12 cellular contexts compared by ENCODE assay signal in the genomic region with DNA sequence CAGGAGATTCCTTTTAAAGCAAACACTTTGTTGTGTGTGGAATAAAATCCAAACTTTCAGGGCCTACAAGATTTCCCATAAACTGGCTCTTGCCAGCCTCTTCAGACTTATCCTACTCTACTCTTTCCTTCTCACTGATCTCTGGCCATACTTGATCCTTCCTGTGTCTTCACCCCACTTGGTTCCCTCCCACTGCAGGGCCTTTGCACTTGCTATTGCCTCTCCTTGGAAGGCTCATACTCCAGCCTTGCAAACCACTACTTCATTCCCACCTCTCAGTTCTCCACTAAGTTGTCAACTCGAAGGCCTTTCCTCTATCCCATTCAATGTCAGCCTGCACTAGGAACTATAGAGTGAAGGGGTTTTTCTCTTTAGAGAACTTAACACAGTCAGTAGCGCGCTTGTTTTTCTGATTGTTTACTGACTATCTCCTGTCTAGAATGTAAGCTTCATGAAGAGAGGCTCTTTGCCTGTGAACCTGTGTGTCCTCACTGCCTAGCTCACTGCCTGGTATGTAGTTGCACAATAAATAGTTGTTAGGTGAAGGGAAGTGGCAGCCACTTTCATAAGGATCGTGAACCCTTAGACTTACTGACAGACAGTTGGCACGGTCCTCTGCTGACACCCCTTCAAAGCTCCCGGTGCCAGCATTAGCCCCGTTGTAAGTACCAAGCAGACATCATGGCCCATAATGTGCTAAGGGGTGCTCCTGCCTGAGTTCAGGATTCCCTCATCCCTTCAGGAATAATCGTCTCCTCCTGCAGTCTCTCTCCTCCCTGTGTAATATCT. TPM values are rescaled to one million over a fixed set of nuclear protein-coding genes. Genes with fewer than 3 reads are reported as not detected.
A peak's percentile ranks its signal among the peaks of the same experiment; 100 is the strongest.
DNase-seq lines count a peak whose midpoint lies in the region; FAIRE-seq and TF ChIP-seq lines count a peak whose summit lies in the region.
"Had no signal": no experiment of that assay in that cellular context is flagged by ENCODE, and none has a peak within 500 bp of the region (broad histone marks: within the 10 kb centered on the region; RNA-seq: fewer than 3 reads in every experiment).

No MANE protein-coding gene starts in this region.

- no peak overlapping the region for H2BK12ac ChIP-seq in H9 (ENCODE audit: insufficient read length, low read depth, low read length)
- peak overlapping the region; percentile 59 for H2BK12ac ChIP-seq in neuronal stem cell (ENCODE audit: low read length)

- H3K14ac ChIP-seq in H9 (ENCODE audit: insufficient read depth, low read length) (no peak overlapping the region), neuronal stem cell (ENCODE audit: low read length) (no peak overlapping the region)

- no peaks in the 10 kb centered on the region; a peak in 1 of 7 replicates for H3K36me3 Mint-ChIP-seq in H9 (ENCODE audit: insufficient read depth in 1 of 3, low read depth in 3 of 3)

- no peak overlapping the region for H2BK5ac ChIP-seq in H9 (ENCODE audit: insufficient read length, low read length)
- no peak overlapping the region for H2BK5ac ChIP-seq in neuronal stem cell (ENCODE audit: low read length)

- H3K27me3 Mint-ChIP-seq in H9 (ENCODE audit: low read depth), result peaks cover 49% of the 10 kb centered on the region

- no peak overlapping the region for H3K27ac Mint-ChIP-seq in H9

- no peak overlapping the region for H3K4ac ChIP-seq in H9 (ENCODE audit: low read depth, low read length)
- no peak overlapping the region for H3K4ac ChIP-seq in neuronal stem cell (ENCODE audit: low read length)

- H3K23ac ChIP-seq in H9 (ENCODE audit: insufficient read length, low read depth, low read length) (no peak overlapping the region), neuronal stem cell (ENCODE audit: low read depth, low read length, poor library complexity) (no peak overlapping the region)

- H2AFZ ChIP-seq in H9 (ENCODE audit: low read length) (no peak overlapping the region), neuronal stem cell (ENCODE audit: low read length) (no peak overlapping the region)

- TF ChIP-seq CTCF in H9 (conservative IDR thresholded peaks at IDR 0.05), result no peak
- TF ChIP-seq CTCF in coronary artery (IDR thresholded peaks at IDR 0.05), result no peak

- no peak overlapping the region for H2AK5ac ChIP-seq in H9 (ENCODE audit: insufficient read length, low read length)
- H2AK5ac ChIP-seq in neuronal stem cell (ENCODE audit: low read depth, low read length), result no peak overlapping the region

- H3K18ac ChIP-seq in H9 (ENCODE audit: insufficient read length, low read depth, low read length), result no peak overlapping the region
- H3K18ac ChIP-seq in neuronal stem cell (ENCODE audit: low read length), result peak overlapping the region; percentile 69

- peak overlapping the region; percentile 14 to 71; a peak in 4 of 5 replicates for H3K4me3 Mint-ChIP-seq in H9

- no peaks in the 10 kb centered on the region for H3K79me1 ChIP-seq in H9 (ENCODE audit: insufficient read depth, low read depth, low read length, poor library complexity, severe bottlenecking)
- peaks cover 3% of the 10 kb centered on the region for H3K79me1 ChIP-seq in neuronal stem cell (ENCODE audit: low read depth, low read length)

- no peak overlapping the region for H3T11ph ChIP-seq in H9 (ENCODE audit: low read length)

- H3K9me3 Mint-ChIP-seq in H9, result no peaks in the 10 kb centered on the region

- no peaks in the 10 kb centered on the region for H4K20me1 ChIP-seq in H9 (ENCODE audit: control insufficient read depth, insufficient read depth, insufficient read length)

- H3K27ac ChIP-seq in H9 (ENCODE audit: insufficient read length, low read depth, low read length) (no peak overlapping the region), coronary artery (peak overlapping the region; percentile 95 to 98), neuronal stem cell (replicated peaks; ENCODE audit: low read length) (no peak overlapping the region)

- peaks cover 0 to 3% of the 10 kb centered on the region in 2 donors for H3K36me3 ChIP-seq in neuronal stem cell (replicated peaks in 1 of 2; ENCODE audit: control insufficient read depth in 2 of 2, insufficient read depth in 2 of 2, low read length in 2 of 2)
- H3K36me3 ChIP-seq: adrenal gland, upper lobe of left lung had no signal

- FAIRE-seq in urothelium cell line (lab: Jason Lieb, UNC), result no peak

- H3K9ac ChIP-seq in H9 (ENCODE audit: extremely low read depth, insufficient read length, low read length), result no peak overlapping the region
- H3K9ac ChIP-seq in neuronal stem cell (ENCODE audit: low read depth, low read length, poor library complexity), result no peak overlapping the region

- peak; percentile 10 for DNase-seq in NOMO-1 treated with DMSO at 0.1 percent for 48 hours (lab: John Stamatoyannopoulos, UW; ENCODE audit: unreplicated experiment)
- DNase-seq in NOMO-1 (lab: John Stamatoyannopoulos, UW; ENCODE audit: unreplicated experiment in 2 of 2), result no peak
- no peak for DNase-seq in H9
- DNase-seq in coronary artery (ENCODE audit: low spot score), result no peak
- DNase-seq in neuronal stem cell (ENCODE audit: low spot score), result no peak
- no peak for DNase-seq in urothelium cell line (ENCODE audit: low spot score)
- DNase-seq in NK-92 (lab: John Stamatoyannopoulos, UW; ENCODE audit: unreplicated experiment), result no peak
- no peak for DNase-seq in NCI-H1048 (lab: John Stamatoyannopoulos, UW)
- DNase-seq: ACHN, OCI-M1 had no signal

- H3K4me2 ChIP-seq in H9 (ENCODE audit: insufficient read depth, insufficient read length, low read length), result no peak overlapping the region
- no peak overlapping the region for H3K4me2 ChIP-seq in neuronal stem cell (ENCODE audit: insufficient read depth, low read length, poor library complexity, severe bottlenecking)

- H3K4me3 ChIP-seq in coronary artery, result peak overlapping the region; percentile 85
- H3K4me3 ChIP-seq in neuronal stem cell (ENCODE audit: low read length in 2 of 2), result no peak overlapping the region

- no peaks in the 10 kb centered on the region for H3K79me2 ChIP-seq in H9 (ENCODE audit: insufficient read depth, low read length)

- H3K9me3 ChIP-seq in H9 (ENCODE audit: control insufficient read depth, low read depth, low read length), result no peaks in the 10 kb centered on the region
- peaks cover 0 to 13% of the 10 kb centered on the region in 2 donors for H3K9me3 ChIP-seq in neuronal stem cell (replicated peaks in 1 of 2; ENCODE audit: control insufficient read depth in 2 of 2, insufficient read depth in 1 of 2, low read depth in 1 of 2, low read length in 2 of 2)
- H3K9me3 ChIP-seq: adrenal gland, upper lobe of left lung had no signal

- WGBS in H9 (ENCODE audit: extremely low coverage, insufficient read length, low lambda C conversion rate), result no CpG with 5 or more reads among the region's 8 CpGs
- WGBS in neuronal stem cell (ENCODE audit: extremely low coverage in 2 of 2, insufficient read length in 2 of 2, insufficient replicate concordance in 1 of 2), 2 donors, result no CpG with 5 or more reads among the region's 8 CpGs

- H4K5ac ChIP-seq in H9 (ENCODE audit: insufficient read length, low read depth, low read length), result no peak overlapping the region

- no peaks in the 10 kb centered on the region; the same call in 1 of the 2 replicates for H3K4me1 ChIP-seq in H9 (ENCODE audit: insufficient read depth, low read length)
- H3K4me1 ChIP-seq in neuronal stem cell (ENCODE audit: control insufficient read depth in 2 of 2, insufficient read depth in 1 of 2, low read depth in 1 of 2, low read length in 2 of 2), result peaks cover 23 to 31% of the 10 kb centered on the region in 2 donors

- no peak overlapping the region for H2BK20ac ChIP-seq in H9 (ENCODE audit: low read depth, low read length, poor library complexity, severe bottlenecking)

- H3K56ac ChIP-seq in H9 (ENCODE audit: insufficient read length, low read depth, low read length), result no peak overlapping the region

- H2BK120ac ChIP-seq in H9 (ENCODE audit: low read depth, low read length, poor library complexity, severe bottlenecking), result no peak overlapping the region
- no peak overlapping the region for H2BK120ac ChIP-seq in neuronal stem cell (ENCODE audit: low read depth, low read length)

- H3K27me3 ChIP-seq in H9 (ENCODE audit: insufficient read depth, low read length) (peaks cover 3% of the 10 kb centered on the region; the same call in 1 of the 2 replicates), neuronal stem cell (ENCODE audit: control insufficient read depth in 3 of 3, insufficient read depth in 3 of 3, low read depth in 1 of 3, low read length in 3 of 3) (no peaks in the 10 kb centered on the region)
- H3K27me3 ChIP-seq: adrenal gland, upper lobe of left lung had no signal

- no peak overlapping the region for H2BK15ac ChIP-seq in H9 (ENCODE audit: low read depth, low read length)
- no peak overlapping the region for H2BK15ac ChIP-seq in neuronal stem cell (ENCODE audit: low read length)

- H4K8ac ChIP-seq in H9 (replicated peaks; ENCODE audit: insufficient read length, low read depth, low read length) (no peak overlapping the region), neuronal stem cell (ENCODE audit: low read depth, low read length) (no peak overlapping the region)

- peaks cover 11% of the 10 kb centered on the region for H3K23me2 ChIP-seq in H9 (ENCODE audit: insufficient read length, low read depth, low read length, poor library complexity, severe bottlenecking)

- H4K91ac ChIP-seq in H9 (ENCODE audit: insufficient read length, low read depth, low read length) (no peak overlapping the region), neuronal stem cell (ENCODE audit: low read depth, low read length, poor library complexity) (no peak overlapping the region)

- H3K4me1 Mint-ChIP-seq in H9, result peaks cover 43 to 47% of the 10 kb centered on the region in 2 experiments

RNA-seq across cellular contexts. Expression of gene ME3, which starts 0.8 kb away (rescaled TPM):
- 2.2 and 2.8 TPM in 2 replicates for total RNA-seq in H9 (2021)
- polyA plus RNA-seq in neuronal stem cell (2013, experiment 1 of 2), result 107 TPM
- 104 TPM for polyA plus RNA-seq in neuronal stem cell (2013, experiment 2 of 2)

Comparison
In these comparisons a context has a peak if more than half of its experiments do, and no peak if none do; other contexts are left out.
1. H3K27ac ChIP-seq: peak in coronary artery (2 of 2); none in H9 (single experiment) and neuronal stem cell (single experiment).